1 cellular context compared by ENCODE assay signal in the genomic region with DNA sequence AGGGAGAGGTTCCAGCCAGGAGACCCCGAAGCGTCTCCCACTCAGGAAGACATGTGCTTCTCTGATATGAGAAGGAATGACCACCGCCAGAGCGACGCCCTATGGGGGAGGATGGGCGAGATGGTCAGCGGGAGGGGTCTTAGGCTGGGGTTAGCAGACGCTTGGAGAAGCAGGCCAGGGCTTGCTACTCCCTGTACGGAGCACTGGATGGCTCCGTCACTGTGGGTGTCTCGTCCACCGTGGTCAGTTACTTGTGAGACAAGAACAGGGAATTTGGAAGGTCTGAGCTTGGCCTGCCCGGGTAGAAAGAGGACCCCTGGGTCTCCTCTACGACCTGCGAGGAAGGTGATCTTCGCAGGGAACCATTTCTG.
TF ChIP-seq lines count a peak whose summit lies in the region.

No MANE protein-coding gene starts in this region.

TF ChIP-seq in SK-N-SH, 30 proteins besides CTCF, POLR2A, EP300 and RAD21:
- no peak for TF ChIP-seq GABPA (IDR thresholded peaks at IDR 0.05; ENCODE audit: low read depth)
- TF ChIP-seq, protein P1, sequence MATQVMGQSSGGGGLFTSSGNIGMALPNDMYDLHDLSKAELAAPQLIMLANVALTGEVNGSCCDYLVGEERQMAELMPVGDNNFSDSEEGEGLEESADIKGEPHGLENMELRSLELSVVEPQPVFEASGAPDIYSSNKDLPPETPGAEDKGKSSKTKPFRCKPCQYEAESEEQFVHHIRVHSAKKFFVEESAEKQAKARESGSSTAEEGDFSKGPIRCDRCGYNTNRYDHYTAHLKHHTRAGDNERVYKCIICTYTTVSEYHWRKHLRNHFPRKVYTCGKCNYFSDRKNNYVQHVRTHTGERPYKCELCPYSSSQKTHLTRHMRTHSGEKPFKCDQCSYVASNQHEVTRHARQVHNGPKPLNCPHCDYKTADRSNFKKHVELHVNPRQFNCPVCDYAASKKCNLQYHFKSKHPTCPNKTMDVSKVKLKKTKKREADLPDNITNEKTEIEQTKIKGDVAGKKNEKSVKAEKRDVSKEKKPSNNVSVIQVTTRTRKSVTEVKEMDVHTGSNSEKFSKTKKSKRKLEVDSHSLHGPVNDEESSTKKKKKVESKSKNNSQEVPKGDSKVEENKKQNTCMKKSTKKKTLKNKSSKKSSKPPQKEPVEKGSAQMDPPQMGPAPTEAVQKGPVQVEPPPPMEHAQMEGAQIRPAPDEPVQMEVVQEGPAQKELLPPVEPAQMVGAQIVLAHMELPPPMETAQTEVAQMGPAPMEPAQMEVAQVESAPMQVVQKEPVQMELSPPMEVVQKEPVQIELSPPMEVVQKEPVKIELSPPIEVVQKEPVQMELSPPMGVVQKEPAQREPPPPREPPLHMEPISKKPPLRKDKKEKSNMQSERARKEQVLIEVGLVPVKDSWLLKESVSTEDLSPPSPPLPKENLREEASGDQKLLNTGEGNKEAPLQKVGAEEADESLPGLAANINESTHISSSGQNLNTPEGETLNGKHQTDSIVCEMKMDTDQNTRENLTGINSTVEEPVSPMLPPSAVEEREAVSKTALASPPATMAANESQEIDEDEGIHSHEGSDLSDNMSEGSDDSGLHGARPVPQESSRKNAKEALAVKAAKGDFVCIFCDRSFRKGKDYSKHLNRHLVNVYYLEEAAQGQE (IDR thresholded peaks at IDR 0.05; ENCODE audit: low read depth, low read length): no peak
- no peak for TF ChIP-seq ELF1 (IDR thresholded peaks at IDR 0.05)
- TF ChIP-seq, protein P2, sequence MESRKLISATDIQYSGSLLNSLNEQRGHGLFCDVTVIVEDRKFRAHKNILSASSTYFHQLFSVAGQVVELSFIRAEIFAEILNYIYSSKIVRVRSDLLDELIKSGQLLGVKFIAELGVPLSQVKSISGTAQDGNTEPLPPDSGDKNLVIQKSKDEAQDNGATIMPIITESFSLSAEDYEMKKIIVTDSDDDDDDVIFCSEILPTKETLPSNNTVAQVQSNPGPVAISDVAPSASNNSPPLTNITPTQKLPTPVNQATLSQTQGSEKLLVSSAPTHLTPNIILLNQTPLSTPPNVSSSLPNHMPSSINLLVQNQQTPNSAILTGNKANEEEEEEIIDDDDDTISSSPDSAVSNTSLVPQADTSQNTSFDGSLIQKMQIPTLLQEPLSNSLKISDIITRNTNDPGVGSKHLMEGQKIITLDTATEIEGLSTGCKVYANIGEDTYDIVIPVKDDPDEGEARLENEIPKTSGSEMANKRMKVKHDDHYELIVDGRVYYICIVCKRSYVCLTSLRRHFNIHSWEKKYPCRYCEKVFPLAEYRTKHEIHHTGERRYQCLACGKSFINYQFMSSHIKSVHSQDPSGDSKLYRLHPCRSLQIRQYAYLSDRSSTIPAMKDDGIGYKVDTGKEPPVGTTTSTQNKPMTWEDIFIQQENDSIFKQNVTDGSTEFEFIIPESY (IDR thresholded peaks at IDR 0.05; ENCODE audit: borderline replicate concordance, low read depth): no peak
- no peak for TF ChIP-seq JUND (IDR thresholded peaks at IDR 0.05)
- TF ChIP-seq, protein P3, sequence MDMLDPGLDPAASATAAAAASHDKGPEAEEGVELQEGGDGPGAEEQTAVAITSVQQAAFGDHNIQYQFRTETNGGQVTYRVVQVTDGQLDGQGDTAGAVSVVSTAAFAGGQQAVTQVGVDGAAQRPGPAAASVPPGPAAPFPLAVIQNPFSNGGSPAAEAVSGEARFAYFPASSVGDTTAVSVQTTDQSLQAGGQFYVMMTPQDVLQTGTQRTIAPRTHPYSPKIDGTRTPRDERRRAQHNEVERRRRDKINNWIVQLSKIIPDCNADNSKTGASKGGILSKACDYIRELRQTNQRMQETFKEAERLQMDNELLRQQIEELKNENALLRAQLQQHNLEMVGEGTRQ (IDR thresholded peaks at IDR 0.05; ENCODE audit: borderline replicate concordance, low read depth, low read length): no peak
- no peak for TF ChIP-seq EZH2phosphoT487 (IDR thresholded peaks at IDR 0.05; ENCODE audit: borderline replicate concordance, low read depth)
- TF ChIP-seq RXRA (IDR thresholded peaks at IDR 0.05; ENCODE audit: borderline replicate concordance, low read depth): no peak
- no peak for TF ChIP-seq NFIC (IDR thresholded peaks at IDR 0.05; ENCODE audit: borderline replicate concordance)
- TF ChIP-seq CHD2 (IDR thresholded peaks at IDR 0.05; ENCODE audit: low read length, partially characterized antibody): no peak
- TF ChIP-seq GATA2 (CRISPR knock-in tag; IDR thresholded peaks at IDR 0.05): no peak
- no peak for TF ChIP-seq TCF12 (IDR thresholded peaks at IDR 0.05)
- TF ChIP-seq, protein P4, sequence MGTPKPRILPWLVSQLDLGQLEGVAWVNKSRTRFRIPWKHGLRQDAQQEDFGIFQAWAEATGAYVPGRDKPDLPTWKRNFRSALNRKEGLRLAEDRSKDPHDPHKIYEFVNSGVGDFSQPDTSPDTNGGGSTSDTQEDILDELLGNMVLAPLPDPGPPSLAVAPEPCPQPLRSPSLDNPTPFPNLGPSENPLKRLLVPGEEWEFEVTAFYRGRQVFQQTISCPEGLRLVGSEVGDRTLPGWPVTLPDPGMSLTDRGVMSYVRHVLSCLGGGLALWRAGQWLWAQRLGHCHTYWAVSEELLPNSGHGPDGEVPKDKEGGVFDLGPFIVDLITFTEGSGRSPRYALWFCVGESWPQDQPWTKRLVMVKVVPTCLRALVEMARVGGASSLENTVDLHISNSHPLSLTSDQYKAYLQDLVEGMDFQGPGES (IDR thresholded peaks at IDR 0.05; ENCODE audit: low read depth, low read length): no peak
- TF ChIP-seq, protein P5, sequence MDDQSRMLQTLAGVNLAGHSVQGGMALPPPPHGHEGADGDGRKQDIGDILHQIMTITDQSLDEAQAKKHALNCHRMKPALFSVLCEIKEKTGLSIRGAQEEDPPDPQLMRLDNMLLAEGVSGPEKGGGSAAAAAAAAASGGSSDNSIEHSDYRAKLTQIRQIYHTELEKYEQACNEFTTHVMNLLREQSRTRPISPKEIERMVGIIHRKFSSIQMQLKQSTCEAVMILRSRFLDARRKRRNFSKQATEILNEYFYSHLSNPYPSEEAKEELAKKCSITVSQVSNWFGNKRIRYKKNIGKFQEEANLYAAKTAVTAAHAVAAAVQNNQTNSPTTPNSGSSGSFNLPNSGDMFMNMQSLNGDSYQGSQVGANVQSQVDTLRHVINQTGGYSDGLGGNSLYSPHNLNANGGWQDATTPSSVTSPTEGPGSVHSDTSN (IDR thresholded peaks at IDR 0.05): no peak
- TF ChIP-seq POLR2AphosphoS5 (IDR thresholded peaks at IDR 0.05; ENCODE audit: low read depth, low read length): no peak
- TF ChIP-seq, protein P6, sequence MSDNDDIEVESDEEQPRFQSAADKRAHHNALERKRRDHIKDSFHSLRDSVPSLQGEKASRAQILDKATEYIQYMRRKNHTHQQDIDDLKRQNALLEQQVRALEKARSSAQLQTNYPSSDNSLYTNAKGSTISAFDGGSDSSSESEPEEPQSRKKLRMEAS (IDR thresholded peaks at IDR 0.05; ENCODE audit: low read depth): no peak
- TF ChIP-seq YY1 (IDR thresholded peaks at IDR 0.05; ENCODE audit: low read depth): no peak
- no peak for TF ChIP-seq MEF2A (IDR thresholded peaks at IDR 0.05; ENCODE audit: borderline replicate concordance, low read depth)
- TF ChIP-seq FOXJ3 (CRISPR knock-in tag; IDR thresholded peaks at IDR 0.05): no peak
- no peak for TF ChIP-seq TEAD4 (IDR thresholded peaks at IDR 0.05; ENCODE audit: borderline replicate concordance, insufficient read depth)
